ENCODE assay signal across 13 cellular contexts in genomic region chr6:2890981-2891767, GRCh38. TPM values are rescaled to one million over a fixed set of nuclear protein-coding genes. Genes with fewer than 3 reads are reported as not detected.
DNase-seq lines count a peak whose midpoint lies in the region; ATAC-seq lines count a peak whose summit lies in the region.
"Had no signal": no experiment of that assay in that cellular context is flagged by ENCODE, and none has a peak within 500 bp of the region (broad histone marks: within the 10 kb centered on the region; RNA-seq: fewer than 3 reads in every experiment).

No MANE protein-coding gene starts in this region.

- H3K27me3 ChIP-seq in CD4-positive, alpha-beta memory T cell (ENCODE audit: insufficient read depth, low read length), result no peaks in the 10 kb centered on the region
- H3K27me3 ChIP-seq in HUES48 (ENCODE audit: control insufficient read depth, insufficient read depth, low read length), result no peaks in the 10 kb centered on the region

- H3K9me3 Mint-ChIP-seq in CD4-positive, alpha-beta memory T cell, result peaks cover 0 to 2% (median 0%) of the 10 kb centered on the region in 8 donors
- H3K9me3 Mint-ChIP-seq in activated T-helper 1 cell treated with anti-CD3 and anti-CD28 coated beads, Interleukin-12 subunit alpha, Interleukin-12 subunit beta, Interleukin-2, Interleukin-4 antibody, amounts not matched to agents 30 ng/mL and 10 ng/mL and 1 ng/mL, durations not matched to agents 14 hours and 24 hours and 36 hours, result no peaks in the 10 kb centered on the region
- peaks cover 0 to 4% (median 1%) of the 10 kb centered on the region in 7 donors for H3K9me3 Mint-ChIP-seq in naive B cell

- H3K36me3 ChIP-seq in CD4-positive, alpha-beta memory T cell (ENCODE audit: insufficient read depth, low read length), result peaks cover 54% of the 10 kb centered on the region
- peaks cover 82% of the 10 kb centered on the region for H3K36me3 ChIP-seq in HUES48 (ENCODE audit: control insufficient read depth, insufficient read depth, low read length)

- H3K4me3 ChIP-seq in CD4-positive, alpha-beta memory T cell (ENCODE audit: low read length in 2 of 2), result peak overlapping the region in 1 of 2 donors; percentile 28
- no peak overlapping the region for H3K4me3 ChIP-seq in HUES48 (ENCODE audit: low read depth, low read length)

- H3K4me1 Mint-ChIP-seq in CD4-positive, alpha-beta memory T cell, result peaks cover 42 to 76% (median 61%) of the 10 kb centered on the region in 4 donors
- peaks cover 57% of the 10 kb centered on the region for H3K4me1 Mint-ChIP-seq in activated T-helper 1 cell treated with anti-CD3 and anti-CD28 coated beads, Interleukin-12 subunit alpha, Interleukin-12 subunit beta, Interleukin-2, Interleukin-4 antibody, amounts not matched to agents 30 ng/mL and 10 ng/mL and 1 ng/mL, durations not matched to agents 14 hours and 24 hours and 36 hours (ENCODE audit: low read depth)
- peaks cover 44 to 56% (median 49%) of the 10 kb centered on the region in 3 donors for H3K4me1 Mint-ChIP-seq in naive B cell

- no peaks in the 10 kb centered on the region for H3K9me3 ChIP-seq in CD4-positive, alpha-beta memory T cell (ENCODE audit: control insufficient read depth in 1 of 2, low read length in 2 of 2)
- no peaks in the 10 kb centered on the region for H3K9me3 ChIP-seq in HUES48 (ENCODE audit: control insufficient read depth, insufficient read depth, low read length)

- POLR2A ChIA-PET in CD4-positive, alpha-beta memory T cell (lab: Charles Lee; ENCODE audit: partially characterized antibody), result interaction anchor here (0.5 to 4.6 kb wide), 11 partner anchors 9 to 149 kb away, joined by 3 to 31 read pairs (median 9); partner anchors contain the start of genes SERPINB1 and SERPINB9

- peak overlapping the region; percentile 49 for H3K27ac ChIP-seq in CD4-positive, alpha-beta memory T cell (ENCODE audit: low read depth, low read length)
- peak overlapping the region; percentile 17 for H3K27ac ChIP-seq in HUES48 (ENCODE audit: low read depth, low read length)
- H3K27ac ChIP-seq: C4-2B had no signal

- peak overlapping the region; percentile 77 to 88 (median 81) for H3K4me3 Mint-ChIP-seq in CD4-positive, alpha-beta memory T cell
- peak overlapping the region; percentile 60 for H3K4me3 Mint-ChIP-seq in activated T-helper 1 cell treated with anti-CD3 and anti-CD28 coated beads, Interleukin-12 subunit alpha, Interleukin-12 subunit beta, Interleukin-2, Interleukin-4 antibody, amounts not matched to agents 30 ng/mL and 10 ng/mL and 1 ng/mL, durations not matched to agents 14 hours and 24 hours and 36 hours
- peak overlapping the region; percentile 70 to 87 (median 74) for H3K4me3 Mint-ChIP-seq in naive B cell

- no peak overlapping the region for H3K9ac ChIP-seq in HUES48 (ENCODE audit: low read depth, low read length)

- DNase-seq in CD4-positive, alpha-beta memory T cell, result no peak
- DNase-seq in activated T-helper 1 cell treated with anti-CD3 and anti-CD28 coated beads, Interleukin-12 subunit alpha, Interleukin-12 subunit beta, Interleukin-2, Interleukin-4 antibody, amounts not matched to agents 30 ng/mL and 10 ng/mL and 1 ng/mL, durations not matched to agents 14 hours and 24 hours and 36 hours (ENCODE audit: low spot score), result no peak
- DNase-seq in naive B cell (no peak), HCEC 1CT (no peak), medulla oblongata (ENCODE audit: extremely low spot score) (no peak), cerebellar cortex (ENCODE audit: low spot score) (no peak)
- DNase-seq: GDM1, hippocampal formation, KG1 had no signal

- H3K27ac Mint-ChIP-seq in CD4-positive, alpha-beta memory T cell, result peak overlapping the region; percentile 91 to 96 (median 95)
- peak overlapping the region; percentile 49 for H3K27ac Mint-ChIP-seq in activated T-helper 1 cell treated with anti-CD3 and anti-CD28 coated beads, Interleukin-12 subunit alpha, Interleukin-12 subunit beta, Interleukin-2, Interleukin-4 antibody, amounts not matched to agents 30 ng/mL and 10 ng/mL and 1 ng/mL, durations not matched to agents 14 hours and 24 hours and 36 hours
- peak overlapping the region; percentile 92 to 97 (median 93) for H3K27ac Mint-ChIP-seq in naive B cell
- H3K27ac Mint-ChIP-seq: progenitor cell of endocrine pancreas had no signal

- ATAC-seq in naive B cell (ENCODE audit: low read depth in 2 of 2), result no peak
- ATAC-seq in HG02852 (IDR thresholded peaks at IDR 0.05; ENCODE audit: unreplicated experiment), result no peak

- H3K36me3 Mint-ChIP-seq in CD4-positive, alpha-beta memory T cell, result peaks cover 75 to 78% of the 10 kb centered on the region in 2 donors
- peaks cover 75% of the 10 kb centered on the region for H3K36me3 Mint-ChIP-seq in activated T-helper 1 cell treated with anti-CD3 and anti-CD28 coated beads, Interleukin-12 subunit alpha, Interleukin-12 subunit beta, Interleukin-2, Interleukin-4 antibody, amounts not matched to agents 30 ng/mL and 10 ng/mL and 1 ng/mL, durations not matched to agents 14 hours and 24 hours and 36 hours (ENCODE audit: low read depth)
- H3K36me3 Mint-ChIP-seq in naive B cell, result peaks cover 55 to 58% of the 10 kb centered on the region in 2 donors

- intact Hi-C loops in CD4-positive, alpha-beta memory T cell (cut with micrococcal nuclease), result loop anchor here (1.0 kb wide), 3 partner anchors 8 to 45 kb away; no protein-coding TSS in a partner anchor
- intact Hi-C loops in activated T-helper 1 cell treated with anti-CD3 and anti-CD28 coated beads, Interleukin-12 subunit alpha, Interleukin-12 subunit beta, Interleukin-2, Interleukin-4 antibody, amounts not matched to agents 30 ng/mL and 10 ng/mL and 1 ng/mL, durations not matched to agents 14 hours and 24 hours and 36 hours (cut with micrococcal nuclease), result no loop called here

- peaks cover 56% of the 10 kb centered on the region for H3K4me1 ChIP-seq in CD4-positive, alpha-beta memory T cell (ENCODE audit: insufficient read depth, low read length)
- H3K4me1 ChIP-seq in HUES48 (ENCODE audit: control insufficient read depth, insufficient read depth, low read length), result peaks cover 3% of the 10 kb centered on the region; the same call in 1 of the 2 replicates

- H3K27me3 Mint-ChIP-seq in CD4-positive, alpha-beta memory T cell, result no peaks in the 10 kb centered on the region
- no peaks in the 10 kb centered on the region for H3K27me3 Mint-ChIP-seq in activated T-helper 1 cell treated with anti-CD3 and anti-CD28 coated beads, Interleukin-12 subunit alpha, Interleukin-12 subunit beta, Interleukin-2, Interleukin-4 antibody, amounts not matched to agents 30 ng/mL and 10 ng/mL and 1 ng/mL, durations not matched to agents 14 hours and 24 hours and 36 hours (ENCODE audit: insufficient read depth)
- no peaks in the 10 kb centered on the region for H3K27me3 Mint-ChIP-seq in naive B cell
- H3K27me3 Mint-ChIP-seq: progenitor cell of endocrine pancreas had no signal

- CTCF ChIA-PET in CD4-positive, alpha-beta memory T cell (lab: Charles Lee; ENCODE audit: partially characterized antibody), result interaction anchor here (0.7 to 11.0 kb wide), 15 partner anchors 10 to 372 kb away, joined by 3 to 135 read pairs (median 6); no protein-coding TSS in a partner anchor

RNA-seq across cellular contexts. Expression of gene SERPINB9, which starts 11.9 kb away (rescaled TPM):
- 10 to 100 TPM; 83.2 to 88.5 TPM for total RNA-seq in CD4-positive, alpha-beta memory T cell
- polyA plus RNA-seq in CD4-positive, alpha-beta memory T cell, result 10 to 100 TPM; 20.4 to 41.0 TPM
- total RNA-seq in activated T-helper 1 cell treated with anti-CD3 and anti-CD28 coated beads, Interleukin-12 subunit alpha, Interleukin-12 subunit beta, Interleukin-2, Interleukin-4 antibody, amounts not matched to agents 30 ng/mL and 10 ng/mL and 1 ng/mL, durations not matched to agents 14 hours and 24 hours and 36 hours, result 86.8 and 87.2 TPM in 2 replicates
- 10 to 100 TPM; 18.2 to 35.2 (median 27.7) TPM for polyA plus RNA-seq in naive B cell (ENCODE audit: low read depth in 6 of 6)

RNA-seq across cellular contexts. Expression of gene SERPINB1, which starts 49.5 kb away (rescaled TPM):
- total RNA-seq in CD4-positive, alpha-beta memory T cell, result 10 to 100 TPM; 56.7 to 58.0 TPM
- 100 to 1,000 TPM; 126 to 159 TPM for polyA plus RNA-seq in CD4-positive, alpha-beta memory T cell
- total RNA-seq in activated T-helper 1 cell treated with anti-CD3 and anti-CD28 coated beads, Interleukin-12 subunit alpha, Interleukin-12 subunit beta, Interleukin-2, Interleukin-4 antibody, amounts not matched to agents 30 ng/mL and 10 ng/mL and 1 ng/mL, durations not matched to agents 14 hours and 24 hours and 36 hours, result 79.5 and 80.1 TPM in 2 replicates
- 100 to 1,000 TPM in 2 of 6 donors, 10 to 100 TPM in 4; 84.7 to 107 (median 93.7) TPM for polyA plus RNA-seq in naive B cell (ENCODE audit: low read depth in 6 of 6)
